ENCODE assay signal across 1 cellular context in the genomic region with DNA sequence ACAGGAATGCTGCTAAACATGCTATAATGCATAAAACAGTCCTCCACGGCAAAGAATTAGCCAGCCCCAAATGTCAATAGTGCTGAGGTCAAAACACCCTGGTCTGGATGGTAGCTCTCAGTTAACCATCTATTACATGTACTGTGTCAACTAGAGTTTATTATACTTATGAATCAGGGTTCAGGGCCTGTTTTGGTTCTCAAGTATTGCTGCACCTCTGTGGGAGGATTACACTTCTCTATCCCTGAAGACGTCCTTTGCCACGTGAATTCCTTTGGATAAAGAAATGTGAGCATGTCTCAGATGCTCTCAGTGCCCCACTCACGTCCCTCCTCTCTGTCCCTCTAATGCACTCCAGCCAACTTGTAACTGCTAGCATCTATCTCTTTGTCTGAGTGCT.
TF ChIP-seq lines count a peak whose summit lies in the region.

No MANE protein-coding gene starts in this region.

TF ChIP-seq in IMR-90, 13 proteins besides CTCF, POLR2A, EP300 and RAD21 (continued from another document):
- TF ChIP-seq, protein P1, sequence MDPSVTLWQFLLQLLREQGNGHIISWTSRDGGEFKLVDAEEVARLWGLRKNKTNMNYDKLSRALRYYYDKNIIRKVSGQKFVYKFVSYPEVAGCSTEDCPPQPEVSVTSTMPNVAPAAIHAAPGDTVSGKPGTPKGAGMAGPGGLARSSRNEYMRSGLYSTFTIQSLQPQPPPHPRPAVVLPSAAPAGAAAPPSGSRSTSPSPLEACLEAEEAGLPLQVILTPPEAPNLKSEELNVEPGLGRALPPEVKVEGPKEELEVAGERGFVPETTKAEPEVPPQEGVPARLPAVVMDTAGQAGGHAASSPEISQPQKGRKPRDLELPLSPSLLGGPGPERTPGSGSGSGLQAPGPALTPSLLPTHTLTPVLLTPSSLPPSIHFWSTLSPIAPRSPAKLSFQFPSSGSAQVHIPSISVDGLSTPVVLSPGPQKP (IDR thresholded peaks at IDR 0.05; ENCODE audit: borderline replicate concordance, low read depth, low read length) = no peak
- TF ChIP-seq MAZ (IDR thresholded peaks at IDR 0.05; ENCODE audit: borderline replicate concordance, low read depth, low read length) (no peak), RFX5 (IDR thresholded peaks at IDR 0.05; ENCODE audit: low read depth, low read length) (no peak), SMC3 (IDR thresholded peaks at IDR 0.05; ENCODE audit: low read depth, low read length) (no peak), MXI1 (IDR thresholded peaks at IDR 0.05; ENCODE audit: borderline replicate concordance, low read depth, low read length) (no peak), CHD1 (IDR thresholded peaks at IDR 0.05; ENCODE audit: low read depth, low read length) (no peak), BHLHE40 (IDR thresholded peaks at IDR 0.05; ENCODE audit: low read depth, low read length) (peak; percentile 80), FOS (IDR thresholded peaks at IDR 0.05; ENCODE audit: low read depth, low read length) (0 out of 2 replicates have a peak, but pooled peaks have one; percentile 15), RCOR1 (IDR thresholded peaks at IDR 0.05; ENCODE audit: insufficient replicate concordance, low read length) (no peak), CEBPB (IDR thresholded peaks at IDR 0.05; ENCODE audit: low read depth, low read length) (peak; percentile 66)
- TF ChIP-seq, protein P2, sequence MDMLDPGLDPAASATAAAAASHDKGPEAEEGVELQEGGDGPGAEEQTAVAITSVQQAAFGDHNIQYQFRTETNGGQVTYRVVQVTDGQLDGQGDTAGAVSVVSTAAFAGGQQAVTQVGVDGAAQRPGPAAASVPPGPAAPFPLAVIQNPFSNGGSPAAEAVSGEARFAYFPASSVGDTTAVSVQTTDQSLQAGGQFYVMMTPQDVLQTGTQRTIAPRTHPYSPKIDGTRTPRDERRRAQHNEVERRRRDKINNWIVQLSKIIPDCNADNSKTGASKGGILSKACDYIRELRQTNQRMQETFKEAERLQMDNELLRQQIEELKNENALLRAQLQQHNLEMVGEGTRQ (IDR thresholded peaks at IDR 0.05; ENCODE audit: low read depth, low read length) = no peak
